Comparison of ENCODE assay signal across 11 cellular contexts in genomic region chr3:172323894-172324590, GRCh38.
DNase-seq lines count a peak whose midpoint lies in the region; ATAC-seq and TF ChIP-seq lines count a peak whose summit lies in the region.
"Had no signal": no experiment of that assay in that cellular context is flagged by ENCODE, and none has a peak within 500 bp of the region (broad histone marks: within the 10 kb centered on the region; RNA-seq: fewer than 3 reads in every experiment).

No MANE protein-coding gene starts in this region.

- peaks cover 6 to 43% (median 22%) of the 10 kb centered on the region in 3 donors for H3K4me1 ChIP-seq in esophagus squamous epithelium

- no peak for TF ChIP-seq POLR2A in esophagus squamous epithelium (IDR thresholded peaks at IDR 0.05)

- no peak for ATAC-seq in T-cell (replicated peaks in 1 of 4)

- H3K4me1 Mint-ChIP-seq in T-cell: peaks cover 0 to 2% (median 0%) of the 10 kb centered on the region in 3 donors

- peaks cover 2 to 43% (median 3%) of the 10 kb centered on the region in 3 donors for H3K36me3 ChIP-seq in esophagus squamous epithelium

- TF ChIP-seq CTCF in esophagus squamous epithelium (IDR thresholded peaks at IDR 0.05): no peak

- POLR2A ChIA-PET in T-cell (lab: Charles Lee): no interaction called here

- 42 to 47% methylated on average over 10 of the region's 10 CpGs for WGBS in esophagus squamous epithelium, 2 donors

- no peaks in the 10 kb centered on the region for H3K27me3 ChIP-seq in esophagus squamous epithelium

- peaks cover 27% of the 10 kb centered on the region for H3K36me3 Mint-ChIP-seq in T-cell

- intact Hi-C loops in esophagus squamous epithelium (cut with DNase I): no loop called here

- CTCF ChIA-PET in T-cell (lab: Charles Lee): interaction anchor here in 1 of 2 donors (1.1 kb wide), 1 partner anchor 8 kb away, joined by 5 read pairs; no protein-coding TSS in a partner anchor

- H3K27me3 Mint-ChIP-seq in T-cell: no peaks in the 10 kb centered on the region

- peak overlapping the region; percentile 3 to 68 (median 52) for H3K27ac ChIP-seq in esophagus squamous epithelium

- no peaks in the 10 kb centered on the region for H3K9me3 ChIP-seq in esophagus squamous epithelium

- H3K4me3 ChIP-seq in esophagus squamous epithelium: no peak overlapping the region

- no peaks in the 10 kb centered on the region for H3K9me3 Mint-ChIP-seq in T-cell

- DNase-seq in Daoy (ENCODE audit: low read depth): peak; percentile 83
- DNase-seq in NCI-H226: peak; percentile 97
- no peak for DNase-seq in esophagus squamous epithelium (lab: John Stamatoyannopoulos, UW)
- DNase-seq in non-pigmented ciliary epithelial cell (ENCODE audit: low read depth): peak; percentile 68
- DNase-seq in hypothalamus (lab: John Stamatoyannopoulos, UW): no peak
- DNase-seq in GM19240 (ENCODE audit: insufficient read length, low spot score): no peak
- no peak for DNase-seq in T-cell
- no peak for DNase-seq in NCI-H1105 treated with DMSO at 0.1 percent for 48 hours (lab: John Stamatoyannopoulos, UW)
- DNase-seq: activated naive CD4-positive, alpha-beta T cell; DMS53; NCI-H1694 treated with DMSO at 0.1 percent for 48 hours had no signal

- peak overlapping the region in 1 of 2 donors; percentile 41 for H3K27ac Mint-ChIP-seq in T-cell

- H3K4me3 Mint-ChIP-seq in T-cell: no peak overlapping the region

Comparison
In these comparisons a context has a peak if more than half of its experiments do, and no peak if none do; other contexts are left out.
1. DNase-seq: peak in Daoy (single experiment), NCI-H226 (single experiment) and non-pigmented ciliary epithelial cell (single experiment); none in esophagus squamous epithelium (single experiment), hypothalamus (0 of 51), GM19240 (single experiment), T-cell (0 of 34) and NCI-H1105 treated with DMSO at 0.1 percent for 48 hours (single experiment).